ENCODE assay signal across 26 cellular contexts in the genomic region with DNA sequence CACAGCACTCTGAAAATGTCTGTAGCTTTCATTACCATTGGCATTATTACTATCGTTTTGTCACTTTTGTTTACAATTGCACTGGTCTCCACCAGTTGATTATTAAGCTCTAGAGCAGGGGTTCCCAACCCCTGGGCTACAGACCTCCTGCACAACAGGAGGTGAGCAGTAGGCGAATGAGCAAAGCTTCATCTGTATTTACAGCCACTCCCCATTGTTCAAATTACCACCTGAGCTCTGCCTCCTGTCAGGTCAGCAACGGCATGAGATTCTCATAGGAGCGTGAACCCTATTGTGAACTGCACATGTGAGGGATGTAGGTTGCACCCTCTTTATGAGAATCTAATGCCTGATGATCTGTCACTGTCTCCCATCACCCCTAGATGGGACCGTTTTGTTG.
A peak's percentile ranks its signal among the peaks of the same experiment; 100 is the strongest.
DNase-seq lines count a peak whose midpoint lies in the region; FAIRE-seq and TF ChIP-seq lines count a peak whose summit lies in the region.
"Had no signal": no experiment of that assay in that cellular context is flagged by ENCODE, and none has a peak within 500 bp of the region (broad histone marks: within the 10 kb centered on the region; RNA-seq: fewer than 3 reads in every experiment).

No MANE protein-coding gene starts in this region.

- FAIRE-seq in GM19239 (lab: Jason Lieb, UNC) (peak; percentile 8), astrocyte (lab: Jason Lieb, UNC) (no peak)

- no peak overlapping the region for H3K4me2 ChIP-seq in astrocyte (ENCODE audit: low read length)

- TF ChIP-seq CTCF in astrocyte (IDR thresholded peaks at IDR 0.05; ENCODE audit: insufficient read depth, low read depth, low read length), result no peak

- peaks cover 20% of the 10 kb centered on the region for H3K4me1 ChIP-seq in astrocyte (ENCODE audit: insufficient read depth, low read length)
- H3K4me1 ChIP-seq: SJCRH30 had no signal

- H3K27me3 ChIP-seq in astrocyte (ENCODE audit: insufficient read depth, low read length), result no peaks in the 10 kb centered on the region
- H3K27me3 ChIP-seq: SJCRH30 had no signal

- H3K36me3 ChIP-seq in astrocyte (ENCODE audit: insufficient read depth, low read length), result no peaks in the 10 kb centered on the region
- H3K36me3 ChIP-seq: SJCRH30 had no signal

- H3K27me3 Mint-ChIP-seq in astrocyte (ENCODE audit: low read depth, unreplicated experiment), result no peaks in the 10 kb centered on the region
- H3K27me3 Mint-ChIP-seq: B cell had no signal

- DNase-seq in NCI-H748 (lab: John Stamatoyannopoulos, UW; ENCODE audit: unreplicated experiment), result peak; percentile 63
- DNase-seq in NCI-H748 treated with DMSO at 0.1 percent for 48 hours (lab: John Stamatoyannopoulos, UW), result no peak
- no peak for DNase-seq in GM19239 (ENCODE audit: insufficient read length, low spot score)
- no peak for DNase-seq in astrocyte (ENCODE audit: low read depth)
- peak; percentile 27 for DNase-seq in renal cortical epithelial cell (ENCODE audit: low read depth)
- no peak for DNase-seq in COLO668 (lab: John Stamatoyannopoulos, UW; ENCODE audit: unreplicated experiment)
- DNase-seq in NCI-H345 treated with DMSO at 0.1 percent for 48 hours (lab: John Stamatoyannopoulos, UW; ENCODE audit: unreplicated experiment), result no peak
- no peak for DNase-seq in NCI-H2029 treated with DMSO at 0.1 percent for 48 hours (lab: John Stamatoyannopoulos, UW)
- DNase-seq: COR-L47, DMS53, GM23248, H7, Karpas-422, NCI-H1092, NCI-H1417 treated with DMSO at 0.1 percent for 48 hours, NCI-H1694 treated with DMSO at 0.1 percent for 48 hours, NCI-H2081 treated with DMSO at 0.1 percent for 48 hours, NCI-H2171 treated with DMSO at 0.1 percent for 48 hours, NCI-H345, NCI-H524, PC-9, SJCRH30 had no signal

- H4K20me1 ChIP-seq in astrocyte (ENCODE audit: insufficient read depth, low read length), result peaks cover 10% of the 10 kb centered on the region

- H3K27ac ChIP-seq in astrocyte (ENCODE audit: low read depth, low read length), result no peak overlapping the region
- H3K27ac ChIP-seq: 22Rv1, C4-2B, GM23248, HL-60, SJCRH30 had no signal

- H3K4me1 Mint-ChIP-seq in astrocyte (ENCODE audit: low read depth, unreplicated experiment), result peaks cover 41% of the 10 kb centered on the region

- no peak overlapping the region for H3K4me3 ChIP-seq in astrocyte (ENCODE audit: insufficient read depth, low read depth, low read length)
- H3K4me3 ChIP-seq: GM23248, PC-9, SJCRH30 had no signal

- H3K4me3 Mint-ChIP-seq in astrocyte (ENCODE audit: unreplicated experiment), result no peak overlapping the region
- H3K4me3 Mint-ChIP-seq: B cell had no signal

- H3K27ac Mint-ChIP-seq in astrocyte (ENCODE audit: unreplicated experiment), result peak overlapping the region; percentile 38
- H3K27ac Mint-ChIP-seq: B cell had no signal

- peaks cover 17% of the 10 kb centered on the region for H3K36me3 Mint-ChIP-seq in astrocyte (ENCODE audit: low read depth, unreplicated experiment)

- no peak overlapping the region for H3K9ac ChIP-seq in astrocyte (ENCODE audit: low read length)
- H3K9ac ChIP-seq: GM23248 had no signal

- H3K9me3 Mint-ChIP-seq in astrocyte (ENCODE audit: unreplicated experiment), result no peaks in the 10 kb centered on the region

- peaks cover 22% of the 10 kb centered on the region for H3K79me2 ChIP-seq in astrocyte (ENCODE audit: insufficient read depth, low read length)

- no peaks in the 10 kb centered on the region for H3K9me3 ChIP-seq in astrocyte (ENCODE audit: insufficient read depth, low read depth, low read length)
- H3K9me3 ChIP-seq: SJCRH30 had no signal

- no peak overlapping the region for H2AFZ ChIP-seq in astrocyte (ENCODE audit: low read depth, low read length)
- H2AFZ ChIP-seq: GM23248, PC-9 had no signal

Comparison
In these comparisons a context has a peak if more than half of its experiments do, and no peak if none do; other contexts are left out.
1. DNase-seq: peak in NCI-H748 (single experiment) and renal cortical epithelial cell (single experiment); none in NCI-H748 treated with DMSO at 0.1 percent for 48 hours (single experiment), GM19239 (single experiment), astrocyte (single experiment), COLO668 (single experiment), NCI-H345 treated with DMSO at 0.1 percent for 48 hours (single experiment) and NCI-H2029 treated with DMSO at 0.1 percent for 48 hours (single experiment).